ENCODE assay signal across 8 cellular contexts in genomic region chr20:21303872-21304586, GRCh38. TPM values are rescaled to one million over a fixed set of nuclear protein-coding genes. Genes with fewer than 3 reads are reported as not detected.
DNase-seq lines count a peak whose midpoint lies in the region; ATAC-seq and TF ChIP-seq lines count a peak whose summit lies in the region.

No MANE protein-coding gene starts in this region.

- peak overlapping the region; percentile 99 for H3K27ac Mint-ChIP-seq in activated CD4-positive, alpha-beta T cell treated with anti-CD3 and anti-CD28 coated beads, Interleukin-2, amount 10 ng/mL, durations not matched to agents 24 days and 14 days
- peak overlapping the region; percentile 99 for H3K27ac Mint-ChIP-seq in activated naive CD8-positive, alpha-beta T cell treated with anti-CD3 and anti-CD28 coated beads, Interleukin-2, amount 50 U/mL, for 24 hours

- peak overlapping the region; percentile 97 for H3K4me3 Mint-ChIP-seq in activated CD4-positive, alpha-beta T cell treated with anti-CD3 and anti-CD28 coated beads, Interleukin-2, amount 10 ng/mL, durations not matched to agents 24 days and 14 days
- peak overlapping the region; percentile 98 for H3K4me3 Mint-ChIP-seq in activated naive CD8-positive, alpha-beta T cell treated with anti-CD3 and anti-CD28 coated beads, Interleukin-2, amount 50 U/mL, for 24 hours

- intact Hi-C loops in activated CD4-positive, alpha-beta T cell treated with anti-CD3 and anti-CD28 coated beads, Interleukin-2, amount 10 ng/mL, durations not matched to agents 24 days and 14 days (cut with micrococcal nuclease) = loop anchor here (1.0 to 10.0 kb wide), 5 partner anchors 27 to 1252 kb away; partner anchors contain the start of genes CFAP61, CRNKL1 and KIZ
- intact Hi-C loops in stomach (cut with DNase I; ENCODE audit: low total_unique reads) = no loop called here

- H3K27me3 ChIP-seq in iPS-20b (ENCODE audit: insufficient read depth, low read length) (no peaks in the 10 kb centered on the region), stomach (no peaks in the 10 kb centered on the region)

- WGBS in stomach, 5 donors = 1 to 2% (median 2%) methylated on average over 18 of the region's 18 CpGs

- TF ChIP-seq CTCF in stomach (IDR thresholded peaks at IDR 0.05) = no peak

- H3K4me1 ChIP-seq in iPS-20b (ENCODE audit: insufficient read depth, low read length) (peaks cover 11% of the 10 kb centered on the region; the same call in 1 of the 2 replicates), stomach (peaks cover 8 to 29% (median 23%) of the 10 kb centered on the region in 4 donors)

- peaks cover 37% of the 10 kb centered on the region for H3K4me1 Mint-ChIP-seq in activated CD4-positive, alpha-beta T cell treated with anti-CD3 and anti-CD28 coated beads, Interleukin-2, amount 10 ng/mL, durations not matched to agents 24 days and 14 days
- peaks cover 44% of the 10 kb centered on the region for H3K4me1 Mint-ChIP-seq in activated naive CD8-positive, alpha-beta T cell treated with anti-CD3 and anti-CD28 coated beads, Interleukin-2, amount 50 U/mL, for 24 hours

- H3K27ac ChIP-seq in iPS-20b (ENCODE audit: low read length) = peak overlapping the region; percentile 53
- H3K27ac ChIP-seq in stomach = peak overlapping the region; percentile 96 to 99 (median 98)

- H3K9ac ChIP-seq in iPS-20b (ENCODE audit: low read depth, low read length) = peak overlapping the region; percentile 89

- no peak for DNase-seq in activated CD4-positive, alpha-beta T cell treated with anti-CD3 and anti-CD28 coated beads, Interleukin-2, amount 10 ng/mL, durations not matched to agents 24 days and 14 days
- DNase-seq in activated CD4-positive, alpha-beta T cell treated with anti-CD3 and anti-CD28 coated beads for 1 hour = no peak
- no peak for DNase-seq in activated naive CD8-positive, alpha-beta T cell treated with anti-CD3 and anti-CD28 coated beads, Interleukin-2, amount 50 U/mL, for 24 hours
- DNase-seq in stomach = no peak
- no peak for DNase-seq in AG08395 (ENCODE audit: low spot score)
- DNase-seq in NCI-H774 (lab: John Stamatoyannopoulos, UW) = no peak

- peaks cover 6% of the 10 kb centered on the region; the same call in 1 of the 2 replicates for H3K36me3 ChIP-seq in iPS-20b (ENCODE audit: insufficient read depth, low read depth, low read length)
- peaks cover 0 to 7% (median 2%) of the 10 kb centered on the region in 4 donors for H3K36me3 ChIP-seq in stomach

- H3K4me3 ChIP-seq in iPS-20b (ENCODE audit: low read length) = peak overlapping the region; percentile 86
- H3K4me3 ChIP-seq in stomach = peak overlapping the region; percentile 90 to 98 (median 92)

- peak; percentile 17 for ATAC-seq in HG03354 (IDR thresholded peaks at IDR 0.05; ENCODE audit: poor library complexity, severe bottlenecking, unreplicated experiment)
- peak; percentile 4 for ATAC-seq in activated naive CD8-positive, alpha-beta T cell treated with anti-CD3 and anti-CD28 coated beads, Interleukin-2, amount 50 U/mL, for 24 hours

- peaks cover 6% of the 10 kb centered on the region for H3K9me3 Mint-ChIP-seq in activated CD4-positive, alpha-beta T cell treated with anti-CD3 and anti-CD28 coated beads, Interleukin-2, amount 10 ng/mL, durations not matched to agents 24 days and 14 days
- H3K9me3 Mint-ChIP-seq in activated naive CD8-positive, alpha-beta T cell treated with anti-CD3 and anti-CD28 coated beads, Interleukin-2, amount 50 U/mL, for 24 hours = peaks cover 5% of the 10 kb centered on the region

- no peak for TF ChIP-seq POLR2A in stomach (IDR thresholded peaks at IDR 0.05)

- no peaks in the 10 kb centered on the region for H3K27me3 Mint-ChIP-seq in activated CD4-positive, alpha-beta T cell treated with anti-CD3 and anti-CD28 coated beads, Interleukin-2, amount 10 ng/mL, durations not matched to agents 24 days and 14 days
- H3K27me3 Mint-ChIP-seq in activated naive CD8-positive, alpha-beta T cell treated with anti-CD3 and anti-CD28 coated beads, Interleukin-2, amount 50 U/mL, for 24 hours = no peaks in the 10 kb centered on the region

- TF ChIP-seq EP300 in stomach (IDR thresholded peaks at IDR 0.05) = no peak

- H3K9me3 ChIP-seq in iPS-20b (ENCODE audit: insufficient read depth, low read depth, low read length) = no peaks in the 10 kb centered on the region
- H3K9me3 ChIP-seq in stomach = no peaks in the 10 kb centered on the region

- H3K36me3 Mint-ChIP-seq in activated CD4-positive, alpha-beta T cell treated with anti-CD3 and anti-CD28 coated beads, Interleukin-2, amount 10 ng/mL, durations not matched to agents 24 days and 14 days (ENCODE audit: low read depth) = peaks cover 45% of the 10 kb centered on the region
- peaks cover 28% of the 10 kb centered on the region for H3K36me3 Mint-ChIP-seq in activated naive CD8-positive, alpha-beta T cell treated with anti-CD3 and anti-CD28 coated beads, Interleukin-2, amount 50 U/mL, for 24 hours (ENCODE audit: low read depth)

RNA-seq across cellular contexts. Expression of gene XRN2, which starts 0.9 kb away (rescaled TPM):
- total RNA-seq in activated CD4-positive, alpha-beta T cell treated with anti-CD3 and anti-CD28 coated beads, Interleukin-2, amount 10 ng/mL, durations not matched to agents 24 days and 14 days = 92.0 and 97.0 TPM in 2 replicates
- total RNA-seq in stomach = 10 to 100 TPM; 15.2 to 66.8 (median 34.4) TPM
- polyA plus RNA-seq in stomach = 10 to 100 TPM; 12.5 to 35.7 (median 21.0) TPM
